In the genomic region with DNA sequence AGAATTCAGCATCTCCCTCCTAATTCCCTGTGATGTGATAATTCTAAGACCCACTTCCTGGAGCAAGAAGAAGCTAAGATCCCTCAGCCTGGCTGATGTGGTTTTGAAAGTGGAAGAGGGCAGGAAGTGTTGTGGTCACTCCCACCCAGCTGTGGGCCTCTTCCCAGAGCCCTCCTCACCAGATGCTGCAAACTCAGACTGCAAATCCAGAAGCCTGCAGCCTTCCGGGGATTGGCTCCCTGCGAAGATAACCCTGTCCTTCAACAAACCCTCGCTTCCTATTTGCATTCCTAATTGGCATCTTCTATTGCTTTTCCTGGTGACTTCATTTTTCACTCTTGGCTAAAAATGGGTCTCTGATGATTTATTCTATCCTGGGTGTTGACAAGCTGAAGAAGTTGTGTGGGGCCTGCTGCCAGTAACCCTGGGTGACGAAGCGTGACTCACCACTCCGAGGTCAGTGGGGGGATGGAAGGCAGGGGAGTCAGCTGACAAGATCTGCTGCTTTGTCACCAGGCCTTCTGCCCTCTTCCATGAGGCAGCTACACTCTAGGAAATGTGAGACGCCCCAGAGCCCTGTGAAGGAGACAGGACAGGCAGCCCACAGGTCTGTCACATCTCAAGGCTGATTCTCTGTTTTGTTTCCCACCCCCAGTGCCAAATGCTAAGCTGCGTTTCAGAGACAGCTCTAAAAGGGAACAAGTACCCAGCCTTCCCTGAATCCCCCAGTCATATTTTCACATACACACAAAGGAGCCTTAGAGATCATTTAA, we compare ENCODE assay signal across 8 cellular contexts.
DNase-seq lines count a peak whose midpoint lies in the region; ATAC-seq and TF ChIP-seq lines count a peak whose summit lies in the region.

No MANE protein-coding gene starts in this region.

- peaks cover 23% of the 10 kb centered on the region for H3K4me1 Mint-ChIP-seq in T-helper 17 cell

- WGBS in urinary bladder, result 4% methylated on average over 8 of the region's 8 CpGs

- peak overlapping the region; percentile 74 for H3K4me3 Mint-ChIP-seq in T-helper 17 cell

- ATAC-seq in HG02610 (IDR thresholded peaks at IDR 0.05; ENCODE audit: unreplicated experiment) (peak; percentile 76), T-helper 17 cell (peak; percentile 95)

- TF ChIP-seq CTCF in right atrium auricular region (IDR thresholded peaks at IDR 0.05), result no peak

- H3K27me3 ChIP-seq in right atrium auricular region, result no peaks in the 10 kb centered on the region

- H3K9me3 ChIP-seq in T-helper 17 cell (ENCODE audit: control insufficient read depth, low read length, poor library complexity, severe bottlenecking), result no peaks in the 10 kb centered on the region
- peaks cover 0 to 5% of the 10 kb centered on the region in 2 donors for H3K9me3 ChIP-seq in right atrium auricular region

- H3K27ac ChIP-seq in right atrium auricular region (peak overlapping the region; percentile 85 to 95), urinary bladder (ENCODE audit: low read depth) (peak overlapping the region; percentile 71)

- no peaks in the 10 kb centered on the region for H3K36me3 ChIP-seq in right atrium auricular region
- no peaks in the 10 kb centered on the region for H3K36me3 ChIP-seq in urinary bladder (ENCODE audit: insufficient read depth)

- peak; percentile 97 for DNase-seq in ELR (ENCODE audit: low read depth)
- DNase-seq in NCI-H1417 treated with DMSO at 0.1 percent for 48 hours (lab: John Stamatoyannopoulos, UW), result peak; percentile 78
- DNase-seq in T-helper 17 cell, result peak in 2 of 3 donors; percentile 40 to 44
- DNase-seq in amniotic stem cell (lab: John Stamatoyannopoulos, UW), result peak; percentile 92
- peak; percentile 99 for DNase-seq in right atrium auricular region (ENCODE audit: low spot score)
- DNase-seq in putamen (ENCODE audit: low spot score), result peak; percentile 91

- peaks cover 0 to 38% of the 10 kb centered on the region in 2 donors for H3K4me1 ChIP-seq in right atrium auricular region
- peaks cover 3% of the 10 kb centered on the region for H3K4me1 ChIP-seq in urinary bladder (ENCODE audit: insufficient read depth)

- no peaks in the 10 kb centered on the region for H3K27me3 Mint-ChIP-seq in T-helper 17 cell

- H3K27ac Mint-ChIP-seq in T-helper 17 cell, result peak overlapping the region; percentile 87

- peaks cover 2% of the 10 kb centered on the region for H3K36me3 Mint-ChIP-seq in T-helper 17 cell (ENCODE audit: low read depth)

- H3K4me3 ChIP-seq in right atrium auricular region, result no peak overlapping the region
- no peak overlapping the region for H3K4me3 ChIP-seq in urinary bladder (ENCODE audit: low read depth, low read length)

Comparison
In these comparisons a context has a peak if more than half of its experiments do, and no peak if none do; other contexts are left out.
1. DNase-seq: peak in every context shown above with its lines; median percentile 99 in right atrium auricular region; 97 in ELR; 92 in amniotic stem cell; 91 in putamen; 78 in NCI-H1417 treated with DMSO at 0.1 percent for 48 hours; 42 in T-helper 17 cell.